In genomic region chr12:49605539-49605938, GRCh38 we compare ENCODE assay signal across 3 cellular contexts. TPM values are rescaled to one million over a fixed set of nuclear protein-coding genes. Genes with fewer than 3 reads are reported as not detected.
"Had no signal": no experiment of that assay in that cellular context is flagged by ENCODE, and none has a peak within 500 bp of the region (broad histone marks: within the 10 kb centered on the region; RNA-seq: fewer than 3 reads in every experiment).

FAM186B (minus strand) TSS chr12:49605639; CDS start chr12:49605477, 162 bp downstream.

RNA-seq across cellular contexts. Expression of gene FAM186B, which starts in this region (rescaled TPM):
- total RNA-seq: skeletal muscle tissue had no signal
- polyA plus RNA-seq: immature natural killer cell, neural cell had no signal
